Comparison of ENCODE assay signal across 8 cellular contexts in genomic region chr20:50193169-50193850, GRCh38. TPM values are rescaled to one million over a fixed set of nuclear protein-coding genes. Genes with fewer than 3 reads are reported as not detected.
A peak's percentile ranks its signal among the peaks of the same experiment; 100 is the strongest.
DNase-seq lines count a peak whose midpoint lies in the region; ATAC-seq and TF ChIP-seq lines count a peak whose summit lies in the region.

No MANE protein-coding gene starts in this region.

- DNase-seq in HL-60 (ENCODE audit: low read depth in 1 of 2, low spot score in 1 of 2) (no peak), memory B cell (ENCODE audit: low spot score in 2 of 2) (no peak)

- H3K4me1 Mint-ChIP-seq in brain: peaks cover 37% of the 10 kb centered on the region
- peaks cover 15% of the 10 kb centered on the region for H3K4me1 Mint-ChIP-seq in memory B cell

- H2AFZ ChIP-seq in ACC112 (ENCODE audit: low read length, unreplicated experiment): no peak overlapping the region

- H3K4me3 Mint-ChIP-seq in brain: peak overlapping the region; percentile 90 to 96 (median 91)
- peak overlapping the region; percentile 86 for H3K4me3 Mint-ChIP-seq in memory B cell

- H3K27ac ChIP-seq in ACC112 (ENCODE audit: low read depth, low read length): peak overlapping the region; percentile 83
- H3K27ac ChIP-seq in HL-60 (replicated peaks): peak overlapping the region; percentile 90
- peak overlapping the region; percentile 28 for H3K27ac ChIP-seq in urinary bladder (ENCODE audit: low read depth)

- H3K4me1 ChIP-seq in ACC112 (ENCODE audit: control insufficient read depth, insufficient read depth, low read length, unreplicated experiment) (peaks cover 14% of the 10 kb centered on the region), urinary bladder (ENCODE audit: insufficient read depth) (no peaks in the 10 kb centered on the region)

- H3K27ac Mint-ChIP-seq in brain (peak overlapping the region; percentile 89 to 99 (median 93)), memory B cell (peak overlapping the region; percentile 62)

- peaks cover 38% of the 10 kb centered on the region for H3K79me2 ChIP-seq in ACC112 (ENCODE audit: control insufficient read depth, insufficient read depth, low read length, unreplicated experiment)

- H3K27me3 ChIP-seq in ACC112 (ENCODE audit: insufficient read depth, low read length) (no peaks in the 10 kb centered on the region), HL-60 (ENCODE audit: insufficient read depth, poor library complexity, severe bottlenecking) (no peaks in the 10 kb centered on the region)

- H3K36me3 Mint-ChIP-seq in brain (no peaks in the 10 kb centered on the region), memory B cell (no peaks in the 10 kb centered on the region)

- TF ChIP-seq CTCF in HL-60 (IDR thresholded peaks at IDR 0.05; ENCODE audit: insufficient read depth, low read length): no peak
- TF ChIP-seq CTCF in brain (conservative IDR thresholded peaks at IDR 0.05): no peak

- H3K9me3 Mint-ChIP-seq in brain (no peaks in the 10 kb centered on the region), memory B cell (no peaks in the 10 kb centered on the region)

- H3K27me3 Mint-ChIP-seq in brain (peaks cover 64% of the 10 kb centered on the region), memory B cell (no peaks in the 10 kb centered on the region)

- 57% methylated on average over 10 of the region's 10 CpGs for WGBS in urinary bladder

- ATAC-seq in memory B cell (ENCODE audit: low read depth) (no peak), GM21390 (IDR thresholded peaks at IDR 0.05; ENCODE audit: unreplicated experiment) (no peak), GM19324 (IDR thresholded peaks at IDR 0.05; ENCODE audit: low FRiP score, unreplicated experiment) (no peak), HG02938 (IDR thresholded peaks at IDR 0.05; ENCODE audit: unreplicated experiment) (no peak)

- H3K4me3 ChIP-seq in ACC112 (ENCODE audit: low read depth, low read length): peak overlapping the region; percentile 86
- H3K4me3 ChIP-seq in HL-60 (replicated peaks; ENCODE audit: insufficient read depth, low read length): peak overlapping the region; percentile 74
- H3K4me3 ChIP-seq in urinary bladder (ENCODE audit: low read depth, low read length): peak overlapping the region; percentile 64

- H3K36me3 ChIP-seq in ACC112 (ENCODE audit: insufficient read depth, low read length) (peaks cover 14% of the 10 kb centered on the region; the same call in 1 of the 2 replicates), urinary bladder (ENCODE audit: insufficient read depth) (no peaks in the 10 kb centered on the region)

RNA-seq across cellular contexts. Expression of gene CEBPB, which starts 2.7 kb away (rescaled TPM):
- 17.1 TPM for polyA plus RNA-seq in brain (ENCODE audit: insufficient read depth, low read depth, low replicate concordance)
- 13.1 TPM for total RNA-seq in urinary bladder
- polyA plus RNA-seq in urinary bladder: 76.6 TPM

RNA-seq across cellular contexts. Expression of gene PEDS1, which starts 39.8 kb away (rescaled TPM):
- polyA plus RNA-seq in brain (ENCODE audit: insufficient read depth, low read depth, low replicate concordance) (45.1 TPM), urinary bladder (54.2 TPM)
- total RNA-seq in urinary bladder: 9.9 TPM

Comparison
In these comparisons a context has a peak if more than half of its experiments do, and no peak if none do; other contexts are left out.
1. H3K27ac ChIP-seq: peak in every context shown above with its lines; median percentile 90 in HL-60; 83 in ACC112; 28 in urinary bladder.